Comparison of ENCODE assay signal across 20 cellular contexts in genomic region chr14:72970824-72971434, GRCh38. TPM values are rescaled to one million over a fixed set of nuclear protein-coding genes. Genes with fewer than 3 reads are reported as not detected.
DNase-seq lines count a peak whose midpoint lies in the region; ATAC-seq, FAIRE-seq and TF ChIP-seq lines count a peak whose summit lies in the region.
"Had no signal": no experiment of that assay in that cellular context is flagged by ENCODE, and none has a peak within 500 bp of the region (broad histone marks: within the 10 kb centered on the region; RNA-seq: fewer than 3 reads in every experiment).

No MANE protein-coding gene starts in this region.

- no peak overlapping the region for H2BK5ac ChIP-seq in IMR-90 (ENCODE audit: low read depth, low read length, poor library complexity, severe bottlenecking)

- ATAC-seq in A549 (no peak), IMR-90 (ENCODE audit: low read depth) (no peak), gastroesophageal sphincter (peak; percentile 13), left cardiac atrium (no peak), GM19463 (IDR thresholded peaks at IDR 0.05; ENCODE audit: unreplicated experiment) (no peak)

- TF ChIP-seq EP300 in A549 (IDR thresholded peaks at IDR 0.05) (no peak), gastroesophageal sphincter (IDR thresholded peaks at IDR 0.05) (no peak), sigmoid colon (IDR thresholded peaks at IDR 0.05) (no peak)

- DNase-seq in A549 (ENCODE audit: low read depth in 1 of 2, low spot score in 1 of 2) (no peak), IMR-90 (no peak), urothelium cell line (ENCODE audit: low spot score) (no peak), sigmoid colon (no peak), left cardiac atrium (no peak)
- DNase-seq: 8988T; Calu3; CD4-positive, alpha-beta memory T cell; COR-L47; DMS53; DMS79 treated with DMSO at 0.1 percent for 48 hours; GF-D8; GOT3; HFFc6 had no signal

- dilution Hi-C loops in IMR-90 (cut with HindIII; ENCODE audit: low sequenced_read_pairs, unreplicated experiment) = no loop called here

- TF ChIP-seq CTCF in A549 (IDR thresholded peaks at IDR 0.05) = no peak
- no peak for TF ChIP-seq CTCF in IMR-90 (conservative IDR thresholded peaks at IDR 0.05; ENCODE audit: low read depth, low read length)
- no peak for TF ChIP-seq CTCF in gastroesophageal sphincter (IDR thresholded peaks at IDR 0.05)
- no peak for TF ChIP-seq CTCF in sigmoid colon (IDR thresholded peaks at IDR 0.05)

- H2BK15ac ChIP-seq in IMR-90 (ENCODE audit: low read depth, low read length) = no peak overlapping the region

- peaks cover 7% of the 10 kb centered on the region for H3K9me1 ChIP-seq in IMR-90 (ENCODE audit: insufficient read depth, low read length)

- FAIRE-seq in A549 (lab: Jason Lieb, UNC) = no peak
- FAIRE-seq in urothelium cell line (lab: Jason Lieb, UNC) = peak; percentile 46
- FAIRE-seq: GM12891, GM18507, H54 had no signal

- H3K4ac ChIP-seq in IMR-90 (ENCODE audit: low read depth, low read length) = no peak overlapping the region

- POLR2A ChIA-PET in A549 (lab: Yijun Ruan, JAX) (no interaction called here), IMR-90 (lab: Charles Lee; ENCODE audit: unreplicated experiment) (no interaction called here)

- no TSS peak for BruUV-seq in IMR-90 (replicated peaks; lab: Mats Ljungman, UMichigan)

- H3K9me3 ChIP-seq in A549 (no peaks in the 10 kb centered on the region), IMR-90 (ENCODE audit: control insufficient read depth, insufficient read depth, low read length) (no peaks in the 10 kb centered on the region), gastroesophageal sphincter (no peaks in the 10 kb centered on the region), sigmoid colon (no peaks in the 10 kb centered on the region)
- H3K9me3 ChIP-seq: HAP-1 had no signal

- no peaks in the 10 kb centered on the region; a peak in 1 of 4 replicates for H3K79me1 ChIP-seq in IMR-90 (ENCODE audit: low read depth in 1 of 2, low read length in 2 of 2)

- no peak overlapping the region for H3K23ac ChIP-seq in IMR-90 (ENCODE audit: low read depth, low read length)

- TF ChIP-seq RAD21 in A549 (conservative IDR thresholded peaks at IDR 0.05 in 1 of 2, IDR thresholded peaks at IDR 0.05 in 1 of 2) = no peak
- TF ChIP-seq RAD21 in IMR-90 (IDR thresholded peaks at IDR 0.05; ENCODE audit: low read length) = no peak

- H4K5ac ChIP-seq in IMR-90 (ENCODE audit: low read depth, low read length) = no peak overlapping the region

- H2BK20ac ChIP-seq in IMR-90 (ENCODE audit: low read depth, low read length) = no peak overlapping the region

- WGBS in A549 (ENCODE audit: missing lambda C conversion rate) = 92% methylated on average over 19 of the region's 20 CpGs
- 96% methylated on average over 13 of the region's 20 CpGs; no CpG with 5 or more reads in 1 of the 2 experiments for WGBS in IMR-90 (ENCODE audit: extremely low coverage in 2 of 2, insufficient read length in 1 of 2), 2 experiments
- 86 to 93% methylated on average over 15 to 17 of the region's 20 CpGs for WGBS in gastroesophageal sphincter (ENCODE audit: low coverage in 1 of 2), 2 donors
- WGBS in sigmoid colon, 2 donors = 92 to 94% methylated on average over 20 of the region's 20 CpGs

- H3K27ac ChIP-seq in A549 = no peak overlapping the region
- no peak overlapping the region for H3K27ac ChIP-seq in IMR-90 (ENCODE audit: insufficient read depth, low read length)
- H3K27ac ChIP-seq in gastroesophageal sphincter = no peak overlapping the region
- no peak overlapping the region for H3K27ac ChIP-seq in sigmoid colon

- H2AFZ ChIP-seq in IMR-90 (replicated peaks; ENCODE audit: low read length, poor library complexity) = no peak overlapping the region

- H3K4me3 ChIP-seq in A549 = no peak overlapping the region
- H3K4me3 ChIP-seq in IMR-90 (ENCODE audit: insufficient read depth, low read depth, low read length) = no peak overlapping the region
- no peak overlapping the region for H3K4me3 ChIP-seq in gastroesophageal sphincter
- no peak overlapping the region for H3K4me3 ChIP-seq in sigmoid colon
- H3K4me3 ChIP-seq: HAP-1 had no signal

- no peak overlapping the region for H4K91ac ChIP-seq in IMR-90 (ENCODE audit: insufficient read depth, low read depth, low read length)

- H3K56ac ChIP-seq in IMR-90 (ENCODE audit: extremely low read depth, insufficient read depth, low read length) = no peak overlapping the region

- H3K4me2 ChIP-seq in A549 = no peak overlapping the region
- H3K4me2 ChIP-seq in IMR-90 (ENCODE audit: low read depth, low read length) = no peak overlapping the region

- no peak overlapping the region for H3K14ac ChIP-seq in IMR-90 (replicated peaks; ENCODE audit: low read depth, low read length)

- no peak overlapping the region for H4K8ac ChIP-seq in IMR-90 (ENCODE audit: low read depth in 2 of 2, low read length in 2 of 2)

- no peaks in the 10 kb centered on the region for H4K20me1 ChIP-seq in IMR-90 (ENCODE audit: insufficient read depth, low read length)

- no peak for TF ChIP-seq POLR2A in A549 (IDR thresholded peaks at IDR 0.05; ENCODE audit: low read length)
- TF ChIP-seq POLR2A in IMR-90 (IDR thresholded peaks at IDR 0.05; ENCODE audit: low read depth, low read length) = no peak
- no peak for TF ChIP-seq POLR2A in gastroesophageal sphincter (IDR thresholded peaks at IDR 0.05)
- no peak for TF ChIP-seq POLR2A in sigmoid colon (IDR thresholded peaks at IDR 0.05)

- no peaks in the 10 kb centered on the region for H3K27me3 ChIP-seq in IMR-90 (ENCODE audit: control insufficient read depth, insufficient read depth, low read length)
- H3K27me3 ChIP-seq in gastroesophageal sphincter = no peaks in the 10 kb centered on the region
- no peaks in the 10 kb centered on the region for H3K27me3 ChIP-seq in sigmoid colon

- H3K36me3 ChIP-seq in IMR-90 (ENCODE audit: control insufficient read depth, insufficient read depth, low read length) = peaks cover 52% of the 10 kb centered on the region
- peaks cover 0 to 90% of the 10 kb centered on the region in 2 donors for H3K36me3 ChIP-seq in gastroesophageal sphincter
- peaks cover 23 to 76% (median 61%) of the 10 kb centered on the region in 4 donors for H3K36me3 ChIP-seq in sigmoid colon

- H2BK120ac ChIP-seq in IMR-90 (ENCODE audit: low read depth, low read length) = no peak overlapping the region

- H3K18ac ChIP-seq in IMR-90 (ENCODE audit: low read depth, low read length) = no peak overlapping the region

- CTCF ChIA-PET in A549 (lab: Yijun Ruan, JAX) (interaction anchor here (0.6 to 2.4 kb wide), 2 partner anchors 96 to 457 kb away, joined by 4 to 8 read pairs; no protein-coding TSS in a partner anchor), IMR-90 (lab: Yijun Ruan, JAX) (no interaction called here)

- H2AK9ac ChIP-seq in IMR-90 (replicated peaks; ENCODE audit: low read depth, low read length, poor library complexity) = no peak overlapping the region

- in situ Hi-C loops in IMR-90 (cut with MboI; ENCODE audit: low sequenced_read_pairs) = no loop called here

- intact Hi-C loops in IMR-90 (cut with micrococcal nuclease) = no loop called here
- intact Hi-C loops in sigmoid colon (cut with DNase I) = no loop called here
- intact Hi-C loops in left cardiac atrium (cut with DNase I) = no loop called here

- no peak overlapping the region for H2AK5ac ChIP-seq in IMR-90 (ENCODE audit: low read depth, low read length)

- H3K9ac ChIP-seq in IMR-90 (ENCODE audit: low read depth, low read length) = no peak overlapping the region

- H3K4me1 ChIP-seq in A549 (no peaks in the 10 kb centered on the region), IMR-90 (ENCODE audit: control insufficient read depth, insufficient read depth, low read length) (no peaks in the 10 kb centered on the region), gastroesophageal sphincter (no peaks in the 10 kb centered on the region), sigmoid colon (no peaks in the 10 kb centered on the region)
- H3K4me1 ChIP-seq: HAP-1 had no signal

TF ChIP-seq in A549, 52 proteins besides CTCF, POLR2A, EP300 and RAD21:
- no peak for TF ChIP-seq TP53 (CRISPR knock-in tag; IDR thresholded peaks at IDR 0.05)
- TF ChIP-seq MAFK (IDR thresholded peaks at IDR 0.05; ENCODE audit: partially characterized antibody) = peak; percentile 79
- no peak for TF ChIP-seq JUNB (IDR thresholded peaks at IDR 0.05)

TF ChIP-seq in IMR-90, 13 proteins besides CTCF, POLR2A, EP300 and RAD21 (continues in another document):
- no peak for TF ChIP-seq FOS (IDR thresholded peaks at IDR 0.05; ENCODE audit: low read depth, low read length)
- peak; percentile 80 for TF ChIP-seq MAFK (IDR thresholded peaks at IDR 0.05; ENCODE audit: low read depth, low read length)
- no peak for TF ChIP-seq SMC3 (IDR thresholded peaks at IDR 0.05; ENCODE audit: low read depth, low read length)

RNA-seq across cellular contexts. Expression of gene DCAF4, which starts 44.7 kb away (rescaled TPM):
- polyA plus RNA-seq in A549 (2011; rRNA removed) (21.0 and 22.4 TPM in 2 replicates), A549 (2017; fragmentation: RNase III; extraction: RNeasy Plus Mini Kit Qiagen cat#74134 plus additional on column Dnase treatment) (18.4 to 18.9 TPM (median 18.8 TPM) in 3 replicates), IMR-90 (2012; rRNA removed) (22.8 and 28.8 TPM in 2 replicates), sigmoid colon (10 to 100 TPM in 1 of 3 donors, 1 to 10 TPM in 2; 5.8 to 14.3 (median 8.4) TPM)
- polyA plus RNA-seq in A549 (2012; cell fraction: cytosol; rRNA removed) = 18.9 and 19.2 TPM in 2 replicates
- polyA plus RNA-seq in A549 (2012; cell fraction: nucleus; rRNA removed) = 43.8 and 58.5 TPM in 2 replicates
- polyA minus RNA-seq in A549 (2011; rRNA and poly(A)+ RNA removed) = 33.3 and 35.7 TPM in 2 replicates
- total RNA-seq in IMR-90 (2012; rRNA removed) (24.7 and 29.4 TPM in 2 replicates), gastroesophageal sphincter (10 to 100 TPM in 3 of 4 donors, 1 to 10 TPM in 1; 9.0 to 22.6 (median 19.8) TPM), sigmoid colon (10 to 100 TPM; 12.6 to 20.9 (median 16.6) TPM), left cardiac atrium (10 to 100 TPM in 1 of 2 donors, 1 to 10 TPM in 1; 8.3 to 10.4 TPM)
- 12.6 and 23.5 TPM in 2 replicates for polyA plus RNA-seq in IMR-90 (2012; cell fraction: cytosol; rRNA removed)
- polyA plus RNA-seq in IMR-90 (2012; cell fraction: nucleus; rRNA removed; ENCODE audit: low replicate concordance) = 35.2 and 102 TPM in 2 replicates

RNA-seq across cellular contexts. Expression of gene ZFYVE1, which starts 56.0 kb away (rescaled TPM):
- polyA plus RNA-seq in A549 (2011; rRNA removed) (9.3 and 9.4 TPM in 2 replicates), A549 (2017; fragmentation: RNase III; extraction: RNeasy Plus Mini Kit Qiagen cat#74134 plus additional on column Dnase treatment) (5.8 to 7.4 TPM (median 7.4 TPM) in 3 replicates), IMR-90 (2012; rRNA removed) (14.2 and 16.5 TPM in 2 replicates), sigmoid colon (1 to 10 TPM; 6.6 to 9.0 (median 8.3) TPM)
- 5.2 and 5.4 TPM in 2 replicates for polyA plus RNA-seq in A549 (2012; cell fraction: cytosol; rRNA removed)
- polyA plus RNA-seq in A549 (2012; cell fraction: nucleus; rRNA removed) = 14.1 and 15.9 TPM in 2 replicates
- 19.2 and 24.1 TPM in 2 replicates for polyA minus RNA-seq in A549 (2011; rRNA and poly(A)+ RNA removed)
- total RNA-seq in IMR-90 (2012; rRNA removed) (11.1 and 12.2 TPM in 2 replicates), gastroesophageal sphincter (10 to 100 TPM; 16.7 to 36.7 (median 23.8) TPM), sigmoid colon (10 to 100 TPM; 15.5 to 27.7 (median 21.2) TPM), left cardiac atrium (10 to 100 TPM in 1 of 2 donors, 1 to 10 TPM in 1; 9.6 to 11.1 TPM)
- 16.0 and 23.7 TPM in 2 replicates for polyA plus RNA-seq in IMR-90 (2012; cell fraction: cytosol; rRNA removed)
- 31.7 and 37.7 TPM in 2 replicates for polyA plus RNA-seq in IMR-90 (2012; cell fraction: nucleus; rRNA removed; ENCODE audit: low replicate concordance)
